8 cellular contexts compared by ENCODE assay signal in genomic region chr2:239401450-239402227, GRCh38. TPM values are rescaled to one million over a fixed set of nuclear protein-coding genes. Genes with fewer than 3 reads are reported as not detected.
A peak's percentile ranks its signal among the peaks of the same experiment; 100 is the strongest.
DNase-seq lines count a peak whose midpoint lies in the region; ATAC-seq, FAIRE-seq and TF ChIP-seq lines count a peak whose summit lies in the region.

No MANE protein-coding gene starts in this region.

- TF ChIP-seq CTCF in astrocyte (IDR thresholded peaks at IDR 0.05; ENCODE audit: insufficient read depth, low read depth, low read length) (no peak), hepatocyte (IDR thresholded peaks at IDR 0.05; ENCODE audit: poor library complexity) (peak; percentile 12)

- peak overlapping the region; percentile 88 for H3K4me2 ChIP-seq in astrocyte (ENCODE audit: low read length)
- peak overlapping the region; percentile 85 for H3K4me2 ChIP-seq in hepatocyte

- H3K4me1 Mint-ChIP-seq in T-helper 1 cell treated with Interleukin-12 subunit alpha and Interleukin-12 subunit beta and Interleukin-4 antibody, amounts not matched to agents 30 μg/mL and 1 μg/mL, for 36 hours (ENCODE audit: low read depth), result peaks cover 48% of the 10 kb centered on the region
- H3K4me1 Mint-ChIP-seq in astrocyte (ENCODE audit: low read depth, unreplicated experiment), result peaks cover 11% of the 10 kb centered on the region

- 2% methylated on average over 77 of the region's 86 CpGs for WGBS in hepatocyte (ENCODE audit: low lambda C conversion rate, missing lambda C conversion rate)

- H3K9me2 ChIP-seq in hepatocyte (replicated peaks; ENCODE audit: insufficient read depth), result no peaks in the 10 kb centered on the region

- H3K27me3 ChIP-seq in astrocyte (ENCODE audit: insufficient read depth, low read length) (no peaks in the 10 kb centered on the region), hepatocyte (no peaks in the 10 kb centered on the region)

- peaks cover 32% of the 10 kb centered on the region for H4K20me1 ChIP-seq in astrocyte (ENCODE audit: insufficient read depth, low read length)
- H4K20me1 ChIP-seq in hepatocyte (ENCODE audit: insufficient read depth, poor library complexity, severe bottlenecking), result peaks cover 11% of the 10 kb centered on the region

- H3K4me1 ChIP-seq in astrocyte (ENCODE audit: insufficient read depth, low read length), result peaks cover 15% of the 10 kb centered on the region
- H3K4me1 ChIP-seq in hepatocyte (ENCODE audit: insufficient read depth), result peaks cover 13% of the 10 kb centered on the region

- H3K27ac ChIP-seq in astrocyte (ENCODE audit: low read depth, low read length) (peak overlapping the region; percentile 100), hepatocyte (peak overlapping the region; percentile 98)

- H3K79me2 ChIP-seq in astrocyte (ENCODE audit: insufficient read depth, low read length), result peaks cover 32% of the 10 kb centered on the region
- H3K79me2 ChIP-seq in hepatocyte, result peaks cover 31% of the 10 kb centered on the region

- peak; percentile 55 for ATAC-seq in HG02943 (IDR thresholded peaks at IDR 0.05; ENCODE audit: low read depth, unreplicated experiment)

- H3K4me3 ChIP-seq in astrocyte (ENCODE audit: insufficient read depth, low read depth, low read length) (peak overlapping the region; percentile 75), hepatocyte (peak overlapping the region; percentile 47)

- no peaks in the 10 kb centered on the region for H3K9me3 ChIP-seq in astrocyte (ENCODE audit: insufficient read depth, low read depth, low read length)
- H3K9me3 ChIP-seq in hepatocyte (ENCODE audit: low read depth), result no peaks in the 10 kb centered on the region

- H3K27ac Mint-ChIP-seq in T-helper 1 cell treated with Interleukin-12 subunit alpha and Interleukin-12 subunit beta and Interleukin-4 antibody, amounts not matched to agents 30 μg/mL and 1 μg/mL, for 36 hours, result peak overlapping the region; percentile 98
- H3K27ac Mint-ChIP-seq in astrocyte (ENCODE audit: unreplicated experiment), result peak overlapping the region; percentile 93

- H3K36me3 ChIP-seq in astrocyte (ENCODE audit: insufficient read depth, low read length) (no peaks in the 10 kb centered on the region), hepatocyte (replicated peaks; ENCODE audit: insufficient read depth, low read depth) (no peaks in the 10 kb centered on the region)

- peak overlapping the region; percentile 91 for H3K4me3 Mint-ChIP-seq in T-helper 1 cell treated with Interleukin-12 subunit alpha and Interleukin-12 subunit beta and Interleukin-4 antibody, amounts not matched to agents 30 μg/mL and 1 μg/mL, for 36 hours
- H3K4me3 Mint-ChIP-seq in astrocyte (ENCODE audit: unreplicated experiment), result peak overlapping the region; percentile 88

- H3K9ac ChIP-seq in astrocyte (ENCODE audit: low read length), result peak overlapping the region; percentile 99

- H3K27me3 Mint-ChIP-seq in T-helper 1 cell treated with Interleukin-12 subunit alpha and Interleukin-12 subunit beta and Interleukin-4 antibody, amounts not matched to agents 30 μg/mL and 1 μg/mL, for 36 hours (ENCODE audit: low read depth), result peaks cover 29% of the 10 kb centered on the region
- H3K27me3 Mint-ChIP-seq in astrocyte (ENCODE audit: low read depth, unreplicated experiment), result peaks cover 2% of the 10 kb centered on the region

- DNase-seq in activated CD8-positive, alpha-beta memory T cell treated with anti-CD3 and anti-CD28 coated beads for 1 hour (ENCODE audit: extremely low read depth in 1 of 2, low read depth in 1 of 2), result peak; percentile 80 to 89
- no peak for DNase-seq in activated CD8-positive, alpha-beta memory T cell treated with anti-CD3 and anti-CD28 coated beads for 24 hours
- peak; percentile 88 for DNase-seq in NCI-H1694 treated with DMSO at 0.1 percent for 48 hours (lab: John Stamatoyannopoulos, UW)
- DNase-seq in astrocyte (ENCODE audit: low read depth), result peak; percentile 83
- DNase-seq in hepatocyte (ENCODE audit: low spot score), result peak; percentile 99
- peak; percentile 100 for DNase-seq in retina

- peak overlapping the region; percentile 100 for H2AFZ ChIP-seq in astrocyte (ENCODE audit: low read depth, low read length)
- peak overlapping the region; percentile 78 for H2AFZ ChIP-seq in hepatocyte

- no peak for FAIRE-seq in astrocyte (lab: Jason Lieb, UNC)

- no peaks in the 10 kb centered on the region for H3K9me3 Mint-ChIP-seq in T-helper 1 cell treated with Interleukin-12 subunit alpha and Interleukin-12 subunit beta and Interleukin-4 antibody, amounts not matched to agents 30 μg/mL and 1 μg/mL, for 36 hours
- no peaks in the 10 kb centered on the region for H3K9me3 Mint-ChIP-seq in astrocyte (ENCODE audit: unreplicated experiment)

- peaks cover 15% of the 10 kb centered on the region for H3K36me3 Mint-ChIP-seq in T-helper 1 cell treated with Interleukin-12 subunit alpha and Interleukin-12 subunit beta and Interleukin-4 antibody, amounts not matched to agents 30 μg/mL and 1 μg/mL, for 36 hours (ENCODE audit: low read depth)
- H3K36me3 Mint-ChIP-seq in astrocyte (ENCODE audit: low read depth, unreplicated experiment), result no peaks in the 10 kb centered on the region

RNA-seq across cellular contexts. Expression of gene HDAC4, which starts 0.8 kb away (rescaled TPM):
- total RNA-seq in astrocyte, result 11.8 and 12.4 TPM in 2 replicates
- total RNA-seq in hepatocyte, result 9.0 and 10.8 TPM in 2 replicates
- 9.3 and 9.5 TPM in 2 replicates for polyA plus RNA-seq in hepatocyte
